Comparison of ENCODE assay signal across 8 cellular contexts in genomic region chr16:85306071-85306792, GRCh38.
DNase-seq lines count a peak whose midpoint lies in the region; ATAC-seq and TF ChIP-seq lines count a peak whose summit lies in the region.

No MANE protein-coding gene starts in this region.

- H3K27ac Mint-ChIP-seq in CD4-positive, CD25-positive, alpha-beta regulatory T cell = peak overlapping the region; percentile 91 to 96 (median 94)
- H3K27ac Mint-ChIP-seq in endodermal cell = peak overlapping the region; percentile 69
- H3K27ac Mint-ChIP-seq in natural killer cell = peak overlapping the region in 1 of 2 donors; percentile 46
- H3K27ac Mint-ChIP-seq in stimulated activated naive CD8-positive, alpha-beta T cell treated with anti-CD3 and anti-CD28 coated beads, Interleukin-15, amount 100 ng/mL, for 72 hours = peak overlapping the region; percentile 94 to 95

- peaks cover 76% of the 10 kb centered on the region for H3K4me1 ChIP-seq in CD4-positive, CD25-positive, alpha-beta regulatory T cell (ENCODE audit: control insufficient read depth, insufficient read depth, low read length, poor library complexity, severe bottlenecking)
- H3K4me1 ChIP-seq in endodermal cell (ENCODE audit: control insufficient read depth, insufficient read depth, low read length) = peaks cover 34% of the 10 kb centered on the region

- peak; percentile 81 to 83 for ATAC-seq in CD4-positive, CD25-positive, alpha-beta regulatory T cell (ENCODE audit: low read depth in 2 of 2)
- ATAC-seq in GM21717 (IDR thresholded peaks at IDR 0.05; ENCODE audit: unreplicated experiment) = peak; percentile 56
- peak; percentile 76 to 79 (median 77) for ATAC-seq in natural killer cell
- ATAC-seq in stimulated activated naive CD8-positive, alpha-beta T cell treated with anti-CD3 and anti-CD28 coated beads, Interleukin-15, amount 100 ng/mL, for 72 hours = peak; percentile 86

- H3K9ac ChIP-seq in endodermal cell (ENCODE audit: extremely low read depth, low read length, poor library complexity, severe bottlenecking) = no peak overlapping the region

- H3K27me3 ChIP-seq in CD4-positive, CD25-positive, alpha-beta regulatory T cell (ENCODE audit: control insufficient read depth, insufficient read depth, low read length) = no peaks in the 10 kb centered on the region
- no peaks in the 10 kb centered on the region for H3K27me3 ChIP-seq in endodermal cell (ENCODE audit: control insufficient read depth, insufficient read depth, low read length, poor library complexity, severe bottlenecking)

- peaks cover 11 to 72% (median 20%) of the 10 kb centered on the region in 4 donors for H3K4me1 Mint-ChIP-seq in CD4-positive, CD25-positive, alpha-beta regulatory T cell
- H3K4me1 Mint-ChIP-seq in endodermal cell = peaks cover 39% of the 10 kb centered on the region
- peaks cover 24 to 46% of the 10 kb centered on the region in 2 donors for H3K4me1 Mint-ChIP-seq in natural killer cell
- H3K4me1 Mint-ChIP-seq in stimulated activated naive CD8-positive, alpha-beta T cell treated with anti-CD3 and anti-CD28 coated beads, Interleukin-15, amount 100 ng/mL, for 72 hours = peaks cover 84% of the 10 kb centered on the region

- 77 to 94% methylated on average over 5 to 12 of the region's 12 CpGs for WGBS in endodermal cell (ENCODE audit: insufficient coverage in 1 of 2, insufficient read length in 1 of 2), 2 experiments

- TF ChIP-seq CTCF in endodermal cell (conservative IDR thresholded peaks at IDR 0.05) = no peak
- TF ChIP-seq CTCF in natural killer cell (IDR thresholded peaks at IDR 0.05) = no peak

- peak overlapping the region; percentile 63 for H3K27ac ChIP-seq in CD4-positive, CD25-positive, alpha-beta regulatory T cell (ENCODE audit: insufficient read depth, low read length, poor library complexity, severe bottlenecking)
- no peak overlapping the region for H3K27ac ChIP-seq in endodermal cell (ENCODE audit: low read depth, low read length)

- peak overlapping the region in 3 of 4 donors; percentile 59 to 65 (median 63) for H3K4me3 Mint-ChIP-seq in CD4-positive, CD25-positive, alpha-beta regulatory T cell
- H3K4me3 Mint-ChIP-seq in endodermal cell (no peak overlapping the region), natural killer cell (no peak overlapping the region)
- H3K4me3 Mint-ChIP-seq in stimulated activated naive CD8-positive, alpha-beta T cell treated with anti-CD3 and anti-CD28 coated beads, Interleukin-15, amount 100 ng/mL, for 72 hours = peak overlapping the region; percentile 34 to 52

- intact Hi-C loops in natural killer cell (cut with micrococcal nuclease) = loop anchor here (10.0 kb wide), 1 partner anchor 309 kb away; the partner anchor contains the start of gene GSE1

- no peak overlapping the region for H3K4me3 ChIP-seq in CD4-positive, CD25-positive, alpha-beta regulatory T cell (ENCODE audit: low read depth, low read length)
- no peak overlapping the region for H3K4me3 ChIP-seq in endodermal cell (ENCODE audit: low read length)

- no peaks in the 10 kb centered on the region for H3K36me3 Mint-ChIP-seq in CD4-positive, CD25-positive, alpha-beta regulatory T cell
- H3K36me3 Mint-ChIP-seq in endodermal cell (ENCODE audit: low read depth) (no peaks in the 10 kb centered on the region), natural killer cell (no peaks in the 10 kb centered on the region)

- H3K36me3 ChIP-seq in CD4-positive, CD25-positive, alpha-beta regulatory T cell (ENCODE audit: control insufficient read depth, insufficient read depth, low read length) = no peaks in the 10 kb centered on the region
- no peaks in the 10 kb centered on the region for H3K36me3 ChIP-seq in endodermal cell (ENCODE audit: control insufficient read depth, insufficient read depth, low read length)

- DNase-seq in CD4-positive, CD25-positive, alpha-beta regulatory T cell = peak; percentile 57 to 94 (median 81)
- peak; percentile 90 for DNase-seq in MV-4-11 (lab: John Stamatoyannopoulos, UW)
- DNase-seq in activated CD8-positive, alpha-beta memory T cell treated with anti-CD3 and anti-CD28 coated beads for 24 hours = peak; percentile 88
- peak; percentile 76 for DNase-seq in endodermal cell
- DNase-seq in natural killer cell = peak; percentile 60
- peak; percentile 76 to 87 for DNase-seq in stimulated activated naive CD8-positive, alpha-beta T cell treated with anti-CD3 and anti-CD28 coated beads, Interleukin-15, amount 100 ng/mL, for 72 hours
- no peak for DNase-seq in NCI-H1930 (lab: John Stamatoyannopoulos, UW)

- peaks cover 5% of the 10 kb centered on the region for H3K27me3 Mint-ChIP-seq in CD4-positive, CD25-positive, alpha-beta regulatory T cell
- H3K27me3 Mint-ChIP-seq in endodermal cell (ENCODE audit: insufficient read depth) = no peaks in the 10 kb centered on the region
- H3K27me3 Mint-ChIP-seq in natural killer cell (ENCODE audit: low read depth in 2 of 2) = peaks cover 10% of the 10 kb centered on the region in 2 donors
- no peaks in the 10 kb centered on the region for H3K27me3 Mint-ChIP-seq in stimulated activated naive CD8-positive, alpha-beta T cell treated with anti-CD3 and anti-CD28 coated beads, Interleukin-15, amount 100 ng/mL, for 72 hours

- no peaks in the 10 kb centered on the region for H3K9me3 Mint-ChIP-seq in CD4-positive, CD25-positive, alpha-beta regulatory T cell
- peaks cover 5% of the 10 kb centered on the region for H3K9me3 Mint-ChIP-seq in endodermal cell
- H3K9me3 Mint-ChIP-seq in natural killer cell = no peaks in the 10 kb centered on the region
- no peaks in the 10 kb centered on the region for H3K9me3 Mint-ChIP-seq in stimulated activated naive CD8-positive, alpha-beta T cell treated with anti-CD3 and anti-CD28 coated beads, Interleukin-15, amount 100 ng/mL, for 72 hours

- H3K9me3 ChIP-seq in CD4-positive, CD25-positive, alpha-beta regulatory T cell (ENCODE audit: control insufficient read depth in 2 of 2, low read length in 2 of 2) = no peaks in the 10 kb centered on the region
- no peaks in the 10 kb centered on the region for H3K9me3 ChIP-seq in endodermal cell (ENCODE audit: control insufficient read depth, low read length)

Comparison
In these comparisons a context has a peak if more than half of its experiments do, and no peak if none do; other contexts are left out.
1. DNase-seq: peak in CD4-positive, CD25-positive, alpha-beta regulatory T cell (3 of 3), MV-4-11 (single experiment), activated CD8-positive, alpha-beta memory T cell treated with anti-CD3 and anti-CD28 coated beads for 24 hours (single experiment), endodermal cell (single experiment), natural killer cell (single experiment) and stimulated activated naive CD8-positive, alpha-beta T cell treated with anti-CD3 and anti-CD28 coated beads, Interleukin-15, amount 100 ng/mL, for 72 hours (2 of 2); none in NCI-H1930 (0 of 2).
2. H3K4me3 Mint-ChIP-seq: peak in CD4-positive, CD25-positive, alpha-beta regulatory T cell (3 of 4) and stimulated activated naive CD8-positive, alpha-beta T cell treated with anti-CD3 and anti-CD28 coated beads, Interleukin-15, amount 100 ng/mL, for 72 hours (2 of 2); none in endodermal cell (single experiment) and natural killer cell (single experiment).
3. Peak in every context shown above with its lines, with median percentiles within 50 percentile points of each other: ATAC-seq.